8 cellular contexts compared by ENCODE assay signal in genomic region chr19:50804420-50805272, GRCh38. TPM values are rescaled to one million over a fixed set of nuclear protein-coding genes. Genes with fewer than 3 reads are reported as not detected.
DNase-seq lines count a peak whose midpoint lies in the region; ATAC-seq and TF ChIP-seq lines count a peak whose summit lies in the region.

No MANE protein-coding gene starts in this region.

- TF ChIP-seq CTCF in glutamatergic neuron (IDR thresholded peaks at IDR 0.05; ENCODE audit: partially characterized antibody, unreplicated experiment) = no peak
- TF ChIP-seq CTCF in osteoblast (IDR thresholded peaks at IDR 0.05; ENCODE audit: extremely low read depth, low read depth, low read length) = no peak
- no peak for TF ChIP-seq CTCF in thoracic aorta (IDR thresholded peaks at IDR 0.05)

- H3K36me3 ChIP-seq in osteoblast (ENCODE audit: insufficient read depth, low read length) = peaks cover 17% of the 10 kb centered on the region
- no peaks in the 10 kb centered on the region for H3K36me3 ChIP-seq in thoracic aorta

- H3K27ac Mint-ChIP-seq in activated naive CD8-positive, alpha-beta T cell treated with anti-CD3 and anti-CD28 coated beads, Interleukin-2, amount 10 ng/mL, durations not matched to agents 7 days and 5 days = peak overlapping the region; percentile 94
- H3K27ac Mint-ChIP-seq in glutamatergic neuron (ENCODE audit: unreplicated experiment) = peak overlapping the region; percentile 100

- H3K9me3 ChIP-seq in osteoblast (ENCODE audit: low read depth, low read length) (no peaks in the 10 kb centered on the region), thoracic aorta (no peaks in the 10 kb centered on the region)

- ATAC-seq in HG02678 (IDR thresholded peaks at IDR 0.05; ENCODE audit: unreplicated experiment) (peak; percentile 95), thoracic aorta (ENCODE audit: insufficient number of reproducible peaks, low FRiP score, low read depth) (peak; percentile 99)
- peak; percentile 98 for ATAC-seq in activated naive CD8-positive, alpha-beta T cell treated with anti-CD3 and anti-CD28 coated beads, Interleukin-2, amount 10 ng/mL, durations not matched to agents 7 days and 5 days (ENCODE audit: low read depth)

- H3K4me1 Mint-ChIP-seq in activated naive CD8-positive, alpha-beta T cell treated with anti-CD3 and anti-CD28 coated beads, Interleukin-2, amount 10 ng/mL, durations not matched to agents 7 days and 5 days = peaks cover 25% of the 10 kb centered on the region
- peaks cover 6% of the 10 kb centered on the region for H3K4me1 Mint-ChIP-seq in glutamatergic neuron (ENCODE audit: low read depth, unreplicated experiment)

- no peaks in the 10 kb centered on the region for H3K9me3 Mint-ChIP-seq in activated naive CD8-positive, alpha-beta T cell treated with anti-CD3 and anti-CD28 coated beads, Interleukin-2, amount 10 ng/mL, durations not matched to agents 7 days and 5 days
- H3K9me3 Mint-ChIP-seq in glutamatergic neuron (ENCODE audit: unreplicated experiment) = peaks cover 6% of the 10 kb centered on the region

- POLR2A ChIA-PET in activated naive CD8-positive, alpha-beta T cell treated with anti-CD3 and anti-CD28 coated beads, Interleukin-2, amount 10 ng/mL, durations not matched to agents 7 days and 5 days (lab: Charles Lee) = interaction anchor here (0.6 to 2.9 kb wide), 16 partner anchors 9 to 1266 kb away, joined by 3 to 22 read pairs (median 3); partner anchors contain the start of genes ATF5, JOSD2, NUP62 and POLD1

- H3K4me3 ChIP-seq in osteoblast (ENCODE audit: insufficient read depth, low read length) (peak overlapping the region; percentile 83), thoracic aorta (peak overlapping the region; percentile 85)

- peaks cover 10% of the 10 kb centered on the region for H4K20me1 ChIP-seq in osteoblast (ENCODE audit: insufficient read depth, low read length)

- peak; percentile 98 for TF ChIP-seq POLR2A in GM10847 (IDR thresholded peaks at IDR 0.05; ENCODE audit: extremely low read depth, insufficient read length)

- H3K4me1 ChIP-seq in osteoblast (ENCODE audit: insufficient read depth, low read length) (peaks cover 17% of the 10 kb centered on the region), thoracic aorta (ENCODE audit: control insufficient read depth in 1 of 2, low read depth in 2 of 2) (peaks cover 15 to 20% of the 10 kb centered on the region in 2 donors)

- H3K27ac ChIP-seq in osteoblast (ENCODE audit: low read depth, low read length) = peak overlapping the region; percentile 99
- peak overlapping the region; percentile 84 to 99 for H3K27ac ChIP-seq in thoracic aorta

- H3K36me3 Mint-ChIP-seq in activated naive CD8-positive, alpha-beta T cell treated with anti-CD3 and anti-CD28 coated beads, Interleukin-2, amount 10 ng/mL, durations not matched to agents 7 days and 5 days = peaks cover 21% of the 10 kb centered on the region
- H3K36me3 Mint-ChIP-seq in glutamatergic neuron (ENCODE audit: unreplicated experiment) = no peaks in the 10 kb centered on the region

- H3K27me3 ChIP-seq in osteoblast (ENCODE audit: insufficient read depth, low read length) (no peaks in the 10 kb centered on the region), thoracic aorta (replicated peaks; ENCODE audit: insufficient read depth) (no peaks in the 10 kb centered on the region)

- H2AFZ ChIP-seq in osteoblast (ENCODE audit: low read length) = peak overlapping the region; percentile 97

- peak overlapping the region; percentile 98 for H3K4me2 ChIP-seq in osteoblast (ENCODE audit: insufficient read depth, low read length)

- H3K79me2 ChIP-seq in osteoblast (ENCODE audit: insufficient read depth, low read length) = peaks cover 38% of the 10 kb centered on the region

- peaks cover 6% of the 10 kb centered on the region for H3K27me3 Mint-ChIP-seq in activated naive CD8-positive, alpha-beta T cell treated with anti-CD3 and anti-CD28 coated beads, Interleukin-2, amount 10 ng/mL, durations not matched to agents 7 days and 5 days
- peaks cover 4% of the 10 kb centered on the region for H3K27me3 Mint-ChIP-seq in glutamatergic neuron (ENCODE audit: unreplicated experiment)

- H3K4me3 Mint-ChIP-seq in activated naive CD8-positive, alpha-beta T cell treated with anti-CD3 and anti-CD28 coated beads, Interleukin-2, amount 10 ng/mL, durations not matched to agents 7 days and 5 days = peak overlapping the region; percentile 99
- H3K4me3 Mint-ChIP-seq in glutamatergic neuron (ENCODE audit: unreplicated experiment) = peak overlapping the region; percentile 95

- DNase-seq in NCI-H1105 treated with DMSO at 0.1 percent for 48 hours (lab: John Stamatoyannopoulos, UW) = peak; percentile 99
- DNase-seq in SKM-1 treated with dmso at 0.1 percent for 144 hours (lab: John Stamatoyannopoulos, UW; ENCODE audit: unreplicated experiment) = peak; percentile 83
- DNase-seq in activated naive CD8-positive, alpha-beta T cell treated with anti-CD3 and anti-CD28 coated beads, Interleukin-2, amount 10 ng/mL, durations not matched to agents 7 days and 5 days = peak; percentile 97
- peak; percentile 99 for DNase-seq in glutamatergic neuron
- peak; percentile 99 for DNase-seq in osteoblast (ENCODE audit: insufficient read length, low spot score, missing footprints)
- peak; percentile 95 for DNase-seq in thoracic aorta (ENCODE audit: low spot score)

RNA-seq across cellular contexts. Expression of gene ACP4, which starts 14.4 kb away (rescaled TPM):
- not detected for total RNA-seq in activated naive CD8-positive, alpha-beta T cell treated with anti-CD3 and anti-CD28 coated beads, Interleukin-2, amount 10 ng/mL, durations not matched to agents 7 days and 5 days
- total RNA-seq in glutamatergic neuron (ENCODE audit: unreplicated experiment) = not detected
- not detected in 2 replicates for total RNA-seq in osteoblast
- total RNA-seq in thoracic aorta = not detected

RNA-seq across cellular contexts. Expression of gene KLK1, which starts 18.9 kb away (rescaled TPM):
- total RNA-seq in activated naive CD8-positive, alpha-beta T cell treated with anti-CD3 and anti-CD28 coated beads, Interleukin-2, amount 10 ng/mL, durations not matched to agents 7 days and 5 days = 1 to 10 TPM; 1.4 to 2.7 TPM
- total RNA-seq in glutamatergic neuron (ENCODE audit: unreplicated experiment) (0.49 TPM), osteoblast (not detected in 2 replicates), thoracic aorta (not detected)

RNA-seq across cellular contexts. Expression of gene KLK15, which starts 28.7 kb away (rescaled TPM):
- not detected for total RNA-seq in activated naive CD8-positive, alpha-beta T cell treated with anti-CD3 and anti-CD28 coated beads, Interleukin-2, amount 10 ng/mL, durations not matched to agents 7 days and 5 days
- total RNA-seq in glutamatergic neuron (ENCODE audit: unreplicated experiment) (not detected), osteoblast (not detected in 2 replicates), thoracic aorta (not detected)

RNA-seq across cellular contexts. Expression of gene GPR32, which starts 34.4 kb away (rescaled TPM):
- total RNA-seq in activated naive CD8-positive, alpha-beta T cell treated with anti-CD3 and anti-CD28 coated beads, Interleukin-2, amount 10 ng/mL, durations not matched to agents 7 days and 5 days = not detected
- total RNA-seq in glutamatergic neuron (ENCODE audit: unreplicated experiment) (not detected), osteoblast (not detected in 2 replicates), thoracic aorta (not detected)

RNA-seq across cellular contexts. Expression of gene KLK3, which starts 50.1 kb away (rescaled TPM):
- total RNA-seq in activated naive CD8-positive, alpha-beta T cell treated with anti-CD3 and anti-CD28 coated beads, Interleukin-2, amount 10 ng/mL, durations not matched to agents 7 days and 5 days = not detected
- not detected for total RNA-seq in glutamatergic neuron (ENCODE audit: unreplicated experiment)
- total RNA-seq in osteoblast = not detected in 2 replicates
- total RNA-seq in thoracic aorta = not detected

Comparison
In these comparisons a context has a peak if more than half of its experiments do, and no peak if none do; other contexts are left out.
1. Peak in every context shown above with its lines: DNase-seq, ATAC-seq, H3K4me3 ChIP-seq and H3K27ac ChIP-seq.